Comparison of ENCODE assay signal across 20 cellular contexts in the genomic region with DNA sequence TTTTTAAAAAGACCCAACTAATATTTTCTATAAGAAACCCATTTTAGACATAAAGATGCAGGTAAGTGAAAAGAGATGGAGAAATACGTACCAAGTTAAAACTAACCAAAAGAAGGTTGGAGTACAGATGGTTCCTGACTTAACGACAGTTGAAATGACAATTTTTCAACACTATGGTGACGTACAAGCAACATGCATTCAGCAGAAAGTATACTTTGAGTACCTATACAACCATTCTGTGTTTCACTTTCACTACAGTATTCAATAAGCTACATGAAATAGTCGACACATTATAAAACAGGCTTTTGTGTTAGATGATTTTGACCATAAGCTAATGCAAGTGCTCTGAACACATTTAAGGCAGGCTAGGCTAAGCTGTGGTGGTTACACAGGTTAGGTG.
DNase-seq lines count a peak whose midpoint lies in the region; ATAC-seq and TF ChIP-seq lines count a peak whose summit lies in the region.
"Had no signal": no experiment of that assay in that cellular context is flagged by ENCODE, and none has a peak within 500 bp of the region (broad histone marks: within the 10 kb centered on the region; RNA-seq: fewer than 3 reads in every experiment).

No MANE protein-coding gene starts in this region.

- H3K27me3 Mint-ChIP-seq in natural killer cell treated with Interleukin-12 subunit alpha and Interleukin-12 subunit beta and Interleukin-15 and Interleukin-18, amount 100 ng/mL, for 72 hours = no peaks in the 10 kb centered on the region
- no peaks in the 10 kb centered on the region for H3K27me3 Mint-ChIP-seq in natural killer cell (ENCODE audit: low read depth in 2 of 2)
- no peaks in the 10 kb centered on the region for H3K27me3 Mint-ChIP-seq in activated T-helper 17 cell treated with anti-CD3 and anti-CD28 coated beads, Interleukin-2, amount 50 U/mL, for 72 hours
- H3K27me3 Mint-ChIP-seq in activated T-helper 2 cell treated with anti-CD3 and anti-CD28 coated beads, Interferon-gamma antibody, Interleukin-2, Interleukin-4, amounts not matched to agents 10 μg/mL and 5 μg/mL and 100 μg/mL, durations not matched to agents 14 hours and 24 hours and 36 hours (ENCODE audit: low read depth) = no peaks in the 10 kb centered on the region

- intact Hi-C loops in natural killer cell (cut with micrococcal nuclease) = no loop called here
- intact Hi-C loops in activated T-helper 2 cell treated with anti-CD3 and anti-CD28 coated beads, Interferon-gamma antibody, Interleukin-2, Interleukin-4, amounts not matched to agents 10 μg/mL and 5 μg/mL and 100 μg/mL, durations not matched to agents 14 hours and 24 hours and 36 hours (cut with micrococcal nuclease) = no loop called here

- peaks cover 15% of the 10 kb centered on the region for H3K36me3 Mint-ChIP-seq in natural killer cell treated with Interleukin-12 subunit alpha and Interleukin-12 subunit beta and Interleukin-15 and Interleukin-18, amount 100 ng/mL, for 72 hours
- H3K36me3 Mint-ChIP-seq in natural killer cell = no peaks in the 10 kb centered on the region
- H3K36me3 Mint-ChIP-seq in activated T-helper 17 cell treated with anti-CD3 and anti-CD28 coated beads, Interleukin-2, amount 50 U/mL, for 72 hours (ENCODE audit: low read depth) = peaks cover 57% of the 10 kb centered on the region
- H3K36me3 Mint-ChIP-seq in activated T-helper 2 cell treated with anti-CD3 and anti-CD28 coated beads, Interferon-gamma antibody, Interleukin-2, Interleukin-4, amounts not matched to agents 10 μg/mL and 5 μg/mL and 100 μg/mL, durations not matched to agents 14 hours and 24 hours and 36 hours (ENCODE audit: low read depth) = peaks cover 30% of the 10 kb centered on the region

- no peak for DNase-seq in natural killer cell treated with Interleukin-12 subunit alpha and Interleukin-12 subunit beta and Interleukin-15 and Interleukin-18, amount 100 ng/mL, for 72 hours (ENCODE audit: low spot score)
- no peak for DNase-seq in natural killer cell
- peak; percentile 5 for DNase-seq in GM20000 (ENCODE audit: low spot score)
- no peak for DNase-seq in HPDE6-E6E7 (ENCODE audit: extremely low spot score)
- DNase-seq in stimulated activated CD4-positive, alpha-beta T cell treated with anti-CD3 and anti-CD28 coated beads, Interleukin-15, amount 100 ng/mL, for 24 hours = no peak
- DNase-seq in activated T-helper 2 cell treated with anti-CD3 and anti-CD28 coated beads, Interferon-gamma antibody, Interleukin-2, Interleukin-4, amounts not matched to agents 10 μg/mL and 5 μg/mL and 100 μg/mL, durations not matched to agents 14 hours and 24 hours and 36 hours (ENCODE audit: low spot score) = no peak
- DNase-seq: Calu3, DMS79 treated with DMSO at 0.1 percent for 48 hours, GF-D8, H7, NCI-H1048, NCI-H1417 treated with DMSO at 0.1 percent for 48 hours, NCI-H1694 treated with DMSO at 0.1 percent for 48 hours, NCI-H2081, NCI-H2227 treated with DMSO at 0.1 percent for 48 hours, NCI-H526 treated with DMSO at 0.1 percent for 48 hours, RPMI8226, SHP77 treated with DMSO at 0.1 percent for 48 hours, SW 1271 had no signal

- ATAC-seq in natural killer cell treated with Interleukin-12 subunit alpha and Interleukin-12 subunit beta and Interleukin-15 and Interleukin-18, amount 100 ng/mL, for 72 hours = no peak
- ATAC-seq in natural killer cell = no peak
- peak; percentile 16 for ATAC-seq in activated T-helper 17 cell treated with anti-CD3 and anti-CD28 coated beads, Interleukin-2, amount 50 U/mL, for 72 hours (replicated peaks)

- TF ChIP-seq CTCF in natural killer cell (IDR thresholded peaks at IDR 0.05) (no peak), GM20000 (IDR thresholded peaks at IDR 0.05; ENCODE audit: extremely low read depth, missing control alignments) (no peak)

- peaks cover 20 to 39% of the 10 kb centered on the region in 2 donors for H3K4me1 Mint-ChIP-seq in natural killer cell treated with Interleukin-12 subunit alpha and Interleukin-12 subunit beta and Interleukin-15 and Interleukin-18, amount 100 ng/mL, for 72 hours (ENCODE audit: low read depth in 2 of 2)
- peaks cover 34 to 35% of the 10 kb centered on the region in 2 donors for H3K4me1 Mint-ChIP-seq in natural killer cell
- no peaks in the 10 kb centered on the region for H3K4me1 Mint-ChIP-seq in activated T-helper 17 cell treated with anti-CD3 and anti-CD28 coated beads, Interleukin-2, amount 50 U/mL, for 72 hours
- H3K4me1 Mint-ChIP-seq in activated T-helper 2 cell treated with anti-CD3 and anti-CD28 coated beads, Interferon-gamma antibody, Interleukin-2, Interleukin-4, amounts not matched to agents 10 μg/mL and 5 μg/mL and 100 μg/mL, durations not matched to agents 14 hours and 24 hours and 36 hours (ENCODE audit: low read depth) = peaks cover 6% of the 10 kb centered on the region

- H3K4me3 Mint-ChIP-seq in natural killer cell treated with Interleukin-12 subunit alpha and Interleukin-12 subunit beta and Interleukin-15 and Interleukin-18, amount 100 ng/mL, for 72 hours = peak overlapping the region; percentile 26
- no peak overlapping the region for H3K4me3 Mint-ChIP-seq in natural killer cell
- H3K4me3 Mint-ChIP-seq in activated T-helper 17 cell treated with anti-CD3 and anti-CD28 coated beads, Interleukin-2, amount 50 U/mL, for 72 hours = no peak overlapping the region
- H3K4me3 Mint-ChIP-seq in activated T-helper 2 cell treated with anti-CD3 and anti-CD28 coated beads, Interferon-gamma antibody, Interleukin-2, Interleukin-4, amounts not matched to agents 10 μg/mL and 5 μg/mL and 100 μg/mL, durations not matched to agents 14 hours and 24 hours and 36 hours (ENCODE audit: low read depth) = no peak overlapping the region

- H3K9me3 Mint-ChIP-seq in natural killer cell treated with Interleukin-12 subunit alpha and Interleukin-12 subunit beta and Interleukin-15 and Interleukin-18, amount 100 ng/mL, for 72 hours = no peaks in the 10 kb centered on the region
- H3K9me3 Mint-ChIP-seq in natural killer cell = no peaks in the 10 kb centered on the region
- no peaks in the 10 kb centered on the region for H3K9me3 Mint-ChIP-seq in activated T-helper 17 cell treated with anti-CD3 and anti-CD28 coated beads, Interleukin-2, amount 50 U/mL, for 72 hours
- H3K9me3 Mint-ChIP-seq in activated T-helper 2 cell treated with anti-CD3 and anti-CD28 coated beads, Interferon-gamma antibody, Interleukin-2, Interleukin-4, amounts not matched to agents 10 μg/mL and 5 μg/mL and 100 μg/mL, durations not matched to agents 14 hours and 24 hours and 36 hours = peaks cover 7% of the 10 kb centered on the region

- no peak overlapping the region for H3K27ac Mint-ChIP-seq in natural killer cell treated with Interleukin-12 subunit alpha and Interleukin-12 subunit beta and Interleukin-15 and Interleukin-18, amount 100 ng/mL, for 72 hours
- H3K27ac Mint-ChIP-seq in natural killer cell = peak overlapping the region in 1 of 2 donors; percentile 9
- no peak overlapping the region for H3K27ac Mint-ChIP-seq in activated T-helper 17 cell treated with anti-CD3 and anti-CD28 coated beads, Interleukin-2, amount 50 U/mL, for 72 hours
- no peak overlapping the region for H3K27ac Mint-ChIP-seq in activated T-helper 2 cell treated with anti-CD3 and anti-CD28 coated beads, Interferon-gamma antibody, Interleukin-2, Interleukin-4, amounts not matched to agents 10 μg/mL and 5 μg/mL and 100 μg/mL, durations not matched to agents 14 hours and 24 hours and 36 hours
